ENCODE assay signal across 23 cellular contexts in genomic region chr2:192016265-192016664, GRCh38.
DNase-seq lines count a peak whose midpoint lies in the region; ATAC-seq, FAIRE-seq and TF ChIP-seq lines count a peak whose summit lies in the region.
"Had no signal": no experiment of that assay in that cellular context is flagged by ENCODE, and none has a peak within 500 bp of the region (broad histone marks: within the 10 kb centered on the region; RNA-seq: fewer than 3 reads in every experiment).

No MANE protein-coding gene starts in this region.

- no peak for TF ChIP-seq POLR2A in body of pancreas (IDR thresholded peaks at IDR 0.05)
- TF ChIP-seq POLR2A in transverse colon (IDR thresholded peaks at IDR 0.05), result no peak

- no peaks in the 10 kb centered on the region for H3K79me2 ChIP-seq in keratinocyte (ENCODE audit: control insufficient read depth, insufficient read depth, low read length)

- DNase-seq in ELR (ENCODE audit: low read depth) (peak; percentile 79), NCI-H226 (peak; percentile 27), astrocyte of the spinal cord (ENCODE audit: low read depth, low spot score) (peak; percentile 40), keratinocyte (ENCODE audit: low read depth, low spot score) (no peak), body of pancreas (no peak), transverse colon (no peak), frontal cortex (ENCODE audit: low spot score in 2 of 2) (no peak)
- DNase-seq: activated naive CD8-positive, alpha-beta T cell treated with anti-CD3 and anti-CD28 coated beads for 36 hours; CD8-positive, alpha-beta T cell; hypothalamus; islet precursor cell; lower lobe of right lung; MG63; NCI-H1417 treated with DMSO at 0.1 percent for 48 hours; NCI-H524; NK-92 treated with Interleukin-12 subunit alpha and Interleukin-12 subunit beta, amount 100 ng/mL, for 24 hours; RPMI8226; stimulated activated CD4-positive, alpha-beta T cell treated with anti-CD3 and anti-CD28 coated beads, Interleukin-1b, Interleukin-23, amount 100 ng/mL, for 48 hours had no signal

- no peak overlapping the region for H3K9ac ChIP-seq in keratinocyte (ENCODE audit: control insufficient read depth, extremely low read depth, insufficient read depth, low read length)

- H2AFZ ChIP-seq in keratinocyte (ENCODE audit: control insufficient read depth, low read length), result no peak overlapping the region

- H3K27me3 ChIP-seq in keratinocyte (ENCODE audit: control insufficient read depth, extremely low read depth, insufficient read depth, low read length) (no peaks in the 10 kb centered on the region), body of pancreas (no peaks in the 10 kb centered on the region), transverse colon (no peaks in the 10 kb centered on the region)
- H3K27me3 ChIP-seq: MG63, vagina had no signal

- no peaks in the 10 kb centered on the region for H3K9me1 ChIP-seq in keratinocyte (ENCODE audit: control insufficient read depth, extremely low read depth, insufficient read depth, low read length)

- H3K36me3 ChIP-seq in keratinocyte (ENCODE audit: control insufficient read depth in 2 of 2, extremely low read depth in 1 of 2, insufficient read depth in 2 of 2, low read length in 2 of 2) (no peaks in the 10 kb centered on the region), body of pancreas (replicated peaks in 1 of 2; ENCODE audit: insufficient read depth in 1 of 2, low read depth in 2 of 2) (no peaks in the 10 kb centered on the region), transverse colon (no peaks in the 10 kb centered on the region)
- H3K36me3 ChIP-seq: lower lobe of right lung, MG63, vagina had no signal

- no peak overlapping the region for H3K4me2 ChIP-seq in keratinocyte (ENCODE audit: control insufficient read depth, extremely low read depth, insufficient read depth, low read depth, low read length)

- no peak for TF ChIP-seq CTCF in astrocyte of the spinal cord (IDR thresholded peaks at IDR 0.05; ENCODE audit: low read depth, low read length)
- no peak for TF ChIP-seq CTCF in keratinocyte (optimal IDR thresholded peaks at IDR 0.05 in 1 of 3, IDR thresholded peaks at IDR 0.05 in 1 of 3, conservative IDR thresholded peaks at IDR 0.05 in 1 of 3; ENCODE audit: extremely low read depth in 1 of 3, insufficient read depth in 2 of 3, low read length in 3 of 3)
- no peak for TF ChIP-seq CTCF in body of pancreas (IDR thresholded peaks at IDR 0.05)
- no peak for TF ChIP-seq CTCF in transverse colon (IDR thresholded peaks at IDR 0.05)

- dilution Hi-C loops in keratinocyte (cut with MboI; ENCODE audit: extremely low pct_ligation_motif_present, low sequenced_read_pairs), result no loop called here

- in situ Hi-C loops in astrocyte of the spinal cord (cut with HindIII; ENCODE audit: low sequenced_read_pairs), result no loop called here
- in situ Hi-C loops in transverse colon (cut with MboI; ENCODE audit: low pct_ligation_motif_present in 1 of 4, low pct_unique_long_range_greater_than_20kb in 1 of 4, low sequenced_read_pairs in 3 of 4), result no loop called here

- H4K20me1 ChIP-seq in keratinocyte (ENCODE audit: control insufficient read depth, extremely low read depth, insufficient read depth, low read length), result no peaks in the 10 kb centered on the region

- no peak overlapping the region for H3K4me3 ChIP-seq in astrocyte of the spinal cord (ENCODE audit: low read depth, low read length)
- H3K4me3 ChIP-seq in keratinocyte (ENCODE audit: control insufficient read depth in 2 of 3, extremely low read depth in 1 of 3, insufficient read depth in 2 of 3, low read depth in 1 of 3, low read length in 3 of 3), result no peak overlapping the region
- no peak overlapping the region for H3K4me3 ChIP-seq in body of pancreas
- H3K4me3 ChIP-seq in transverse colon, result no peak overlapping the region
- H3K4me3 ChIP-seq: lower lobe of right lung, MG63, skin epidermis, vagina had no signal

- intact Hi-C loops in body of pancreas (cut with DNase I), result no loop called here
- intact Hi-C loops in transverse colon (cut with DNase I; ENCODE audit: low total_unique reads), result no loop called here

- 84 to 88% methylated on average over 1 of the region's 1 CpG for WGBS in body of pancreas, 2 donors
- 96% methylated on average over 1 of the region's 1 CpG; no CpG with 5 or more reads in 1 of the 2 donors for WGBS in transverse colon (ENCODE audit: low coverage in 1 of 2), 2 donors

- H3K4me1 ChIP-seq in keratinocyte (ENCODE audit: control insufficient read depth, extremely low read depth, insufficient read depth, low read length), result no peaks in the 10 kb centered on the region
- no peaks in the 10 kb centered on the region for H3K4me1 ChIP-seq in body of pancreas
- H3K4me1 ChIP-seq in transverse colon, result no peaks in the 10 kb centered on the region
- H3K4me1 ChIP-seq: lower lobe of right lung, vagina had no signal

- H3K27ac ChIP-seq in keratinocyte (ENCODE audit: control insufficient read depth, insufficient read depth, low read length) (no peak overlapping the region), body of pancreas (no peak overlapping the region), transverse colon (no peak overlapping the region)
- H3K27ac ChIP-seq: lower lobe of right lung, skin epidermis, vagina had no signal

- FAIRE-seq in keratinocyte (lab: Jason Lieb, UNC) (peak; percentile 49), frontal cortex (lab: Jason Lieb, UNC) (no peak)
- FAIRE-seq: GM12892 had no signal

- H3K9me3 ChIP-seq in keratinocyte (ENCODE audit: control insufficient read depth, low read depth, low read length), result no peaks in the 10 kb centered on the region
- no peaks in the 10 kb centered on the region for H3K9me3 ChIP-seq in body of pancreas
- no peaks in the 10 kb centered on the region for H3K9me3 ChIP-seq in transverse colon
- H3K9me3 ChIP-seq: lower lobe of right lung, MG63, vagina had no signal

- ATAC-seq in body of pancreas (no peak), GM18858 (IDR thresholded peaks at IDR 0.05; ENCODE audit: unreplicated experiment) (no peak)
- ATAC-seq: CD8-positive, alpha-beta T cell; lower lobe of right lung; WTC11 had no signal

- TF ChIP-seq EP300 in transverse colon (IDR thresholded peaks at IDR 0.05; ENCODE audit: low read depth), result no peak

Comparison
In these comparisons a context has a peak if more than half of its experiments do, and no peak if none do; other contexts are left out.
1. DNase-seq: peak in ELR (single experiment), NCI-H226 (single experiment) and astrocyte of the spinal cord (single experiment); none in keratinocyte (single experiment), body of pancreas (0 of 4), transverse colon (single experiment) and frontal cortex (0 of 2).